ENCODE assay signal across 1 cellular context in genomic region chr6:25010166-25010565, GRCh38.
TF ChIP-seq lines count a peak whose summit lies in the region.

No MANE protein-coding gene starts in this region.

TF ChIP-seq in GM23338, 12 proteins besides CTCF, POLR2A, EP300 and RAD21 (continued from another document):
- no peak for TF ChIP-seq ZNF462 (CRISPR knock-in tag; IDR thresholded peaks at IDR 0.05)
TF ChIP-seq in GM23338: peak in this region for 0.
